ENCODE assay signal across 30 cellular contexts in the genomic region with DNA sequence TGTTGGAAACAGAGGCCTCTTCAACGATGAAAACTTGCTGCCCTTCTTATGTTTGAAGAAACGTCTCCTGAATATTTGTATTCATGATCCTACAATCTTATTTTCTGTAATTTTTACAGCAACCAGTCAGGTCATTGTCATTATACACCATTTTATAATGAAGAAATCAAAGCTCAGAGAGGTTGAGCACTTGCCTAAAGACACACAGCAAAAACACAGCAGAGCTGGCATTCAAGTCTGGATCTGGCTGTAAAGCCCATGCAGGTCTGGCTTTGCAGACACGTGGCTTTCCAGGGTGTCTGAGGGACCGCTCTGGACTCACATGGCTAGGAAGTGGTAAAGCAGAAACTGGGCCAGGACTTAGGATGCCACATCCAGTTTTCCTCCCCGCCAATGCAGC. TPM values are rescaled to one million over a fixed set of nuclear protein-coding genes. Genes with fewer than 3 reads are reported as not detected.
"Had no signal": no experiment of that assay in that cellular context is flagged by ENCODE, and none has a peak within 500 bp of the region (broad histone marks: within the 10 kb centered on the region; RNA-seq: fewer than 3 reads in every experiment).

No MANE protein-coding gene starts in this region.

- DNase-seq: hippocampal formation; left colon; left lung; lower lobe of right lung; mammary epithelial cell; mesenchymal stem cell; naive thymus-derived CD8-positive, alpha-beta T cell; occipital lobe; psoas muscle; stimulated activated CD4-positive, alpha-beta T cell treated with anti-CD3 and anti-CD28 coated beads, Interleukin-12 subunit alpha, Interleukin-12 subunit beta, amount 100 ng/mL, for 4 hours; stimulated activated CD4-positive, alpha-beta T cell treated with anti-CD3 and anti-CD28 coated beads, Interleukin-15, amount 100 ng/mL, for 24 hours; stimulated activated CD4-positive, alpha-beta T cell treated with anti-CD3 and anti-CD28 coated beads, Interleukin-2, amount 100 ng/mL, for 24 hours; stimulated activated CD4-positive, alpha-beta T cell treated with anti-CD3 and anti-CD28 coated beads, Interleukin-4, amount 100 ng/mL, for 1 hour; stimulated activated naive B cell treated with anti-CD40 and anti-IgM and Interleukin-4, amounts not matched to agents 10 μg/mL and 1 μg/mL and 100 μg/mL, for 72 hours; stimulated activated naive CD8-positive, alpha-beta T cell treated with anti-CD3 and anti-CD28 coated beads, Interleukin-15, Interleukin-2, amounts not matched to agents 100 U/mL and 50 U/mL, for 24 hours; stomach; tibial artery; trophoblast cell had no signal

- H3K27ac ChIP-seq: left lung, lower lobe of right lung, neutrophil, parathyroid adenoma, psoas muscle, skin epidermis, stomach, suprapubic skin, thoracic aorta, tibial artery, upper lobe of right lung had no signal

- H3K36me3 ChIP-seq: left lung, lower lobe of right lung, neutrophil, stomach, suprapubic skin, thoracic aorta, tibial artery, upper lobe of right lung had no signal

- H3K9me3 ChIP-seq: left lung, lower lobe of right lung, neutrophil, psoas muscle, stomach, suprapubic skin, thoracic aorta, tibial artery, upper lobe of right lung had no signal

- H3K79me2 ChIP-seq: parathyroid adenoma had no signal

- H2AFZ ChIP-seq: parathyroid adenoma had no signal

- H3K4me1 ChIP-seq: left lung, lower lobe of right lung, parathyroid adenoma, psoas muscle, upper lobe of right lung had no signal

- ATAC-seq: left colon; naive thymus-derived CD8-positive, alpha-beta T cell; psoas muscle; sciatic nerve; stimulated activated naive B cell treated with anti-CD40 and anti-IgM and Interleukin-4, amounts not matched to agents 10 μg/mL and 1 μg/mL and 100 μg/mL, for 72 hours; stimulated activated naive CD8-positive, alpha-beta T cell treated with anti-CD3 and anti-CD28 coated beads, Interleukin-15, Interleukin-2, amounts not matched to agents 100 U/mL and 50 U/mL, for 24 hours had no signal

- FAIRE-seq: keratinocyte, urothelium cell line had no signal

- H3K4me3 ChIP-seq: left lung, lower lobe of right lung, psoas muscle, skin epidermis, stomach, suprapubic skin, thoracic aorta, tibial artery, upper lobe of right lung had no signal

RNA-seq across cellular contexts. Expression of a gene that starts 15.8 kb away (rescaled TPM):
- total RNA-seq: left colon; left lung; liver; lower lobe of right lung; naive thymus-derived CD8-positive, alpha-beta T cell; osteocyte; posterior vena cava; stomach; thoracic aorta; upper lobe of right lung had no signal
- polyA plus RNA-seq: keratinocyte; liver; mammary epithelial cell; naive thymus-derived CD8-positive, alpha-beta T cell; stomach had no signal
